In genomic region chr6:19470333-19470732, GRCh38 we compare ENCODE assay signal across 1 cellular context.
TF ChIP-seq lines count a peak whose summit lies in the region.

No MANE protein-coding gene starts in this region.

TF ChIP-seq in HepG2, 621 proteins besides CTCF, POLR2A, EP300 and RAD21 (continued from another document):
- no peak for TF ChIP-seq RARG (CRISPR knock-in tag; IDR thresholded peaks at IDR 0.05; ENCODE audit: low read depth)
- TF ChIP-seq ZBTB14 (CRISPR knock-in tag; IDR thresholded peaks at IDR 0.05) = no peak
- TF ChIP-seq TRIM22 (IDR thresholded peaks at IDR 0.05) = 0 out of 2 replicates have a peak, but pooled peaks have one; percentile 49
- TF ChIP-seq ZNF646 (CRISPR knock-in tag; IDR thresholded peaks at IDR 0.05) = 0 out of 2 replicates have a peak, but pooled peaks have one; percentile 26
- TF ChIP-seq RAD51 (IDR thresholded peaks at IDR 0.05; ENCODE audit: borderline replicate concordance) = 0 out of 2 replicates have a peak, but pooled peaks have one; percentile 1
- no peak for TF ChIP-seq CEBPZ (IDR thresholded peaks at IDR 0.05; ENCODE audit: low read length)
- 0 out of 2 replicates have a peak, but pooled peaks have one; percentile 10 for TF ChIP-seq SOX6 (IDR thresholded peaks at IDR 0.05)
- TF ChIP-seq SOX6 (CRISPR knock-in tag; IDR thresholded peaks at IDR 0.05) = no peak
- TF ChIP-seq CBX2 (IDR thresholded peaks at IDR 0.05; ENCODE audit: low read depth, low read length) = no peak
- TF ChIP-seq CBX2 (CRISPR knock-in tag; IDR thresholded peaks at IDR 0.05; ENCODE audit: low read depth) = no peak
